Comparison of ENCODE assay signal across 20 cellular contexts in genomic region chr4:107900508-107900907, GRCh38. TPM values are rescaled to one million over a fixed set of nuclear protein-coding genes. Genes with fewer than 3 reads are reported as not detected.
A peak's percentile ranks its signal among the peaks of the same experiment; 100 is the strongest.
DNase-seq lines count a peak whose midpoint lies in the region; ATAC-seq and TF ChIP-seq lines count a peak whose summit lies in the region.
"Had no signal": no experiment of that assay in that cellular context is flagged by ENCODE, and none has a peak within 500 bp of the region (broad histone marks: within the 10 kb centered on the region; RNA-seq: fewer than 3 reads in every experiment).

No MANE protein-coding gene starts in this region.

- H3K27ac Mint-ChIP-seq in type B pancreatic cell: peak overlapping the region; percentile 86
- no peak overlapping the region for H3K27ac Mint-ChIP-seq in activated CD4-positive, alpha-beta T cell treated with anti-CD3 and anti-CD28 coated beads for 36 hours
- H3K27ac Mint-ChIP-seq: GM23338, H9, HFFc6 had no signal

- H3K4me1 ChIP-seq in gastroesophageal sphincter (peaks cover 14 to 70% (median 31%) of the 10 kb centered on the region in 3 donors), rectal smooth muscle tissue (ENCODE audit: control insufficient read depth, insufficient read depth, low read length) (peaks cover 26% of the 10 kb centered on the region)

- H3K27me3 ChIP-seq in gastroesophageal sphincter (no peaks in the 10 kb centered on the region), rectal smooth muscle tissue (ENCODE audit: control insufficient read depth, insufficient read depth, low read length) (no peaks in the 10 kb centered on the region)
- H3K27me3 ChIP-seq: MG63 had no signal

- H3K9me3 ChIP-seq in gastroesophageal sphincter: no peaks in the 10 kb centered on the region
- H3K9me3 ChIP-seq: MG63 had no signal

- DNase-seq in HCEC 1CT (peak; percentile 15), type B pancreatic cell (ENCODE audit: extremely low spot score, unreplicated experiment) (no peak), NCI-H510A (lab: John Stamatoyannopoulos, UW) (no peak), foreskin fibroblast (no peak)
- no peak for DNase-seq in activated CD4-positive, alpha-beta T cell treated with anti-CD3 and anti-CD28 coated beads for 36 hours
- DNase-seq: DMS153, DND-41, H9, HFFc6, IMR-90, KG1, MG63, NCI-H2029 treated with DMSO at 0.1 percent for 48 hours, NCI-H446 treated with DMSO at 0.1 percent for 48 hours, NCI-H526 treated with DMSO at 0.1 percent for 48 hours, Right ventricle myocardium superior, RPMI8226 had no signal

- no peak overlapping the region for H3K4me3 ChIP-seq in gastroesophageal sphincter
- no peak overlapping the region for H3K4me3 ChIP-seq in rectal smooth muscle tissue (ENCODE audit: low read length)
- H3K4me3 ChIP-seq in foreskin fibroblast (ENCODE audit: low read depth in 1 of 2, low read length in 2 of 2): no peak overlapping the region
- H3K4me3 ChIP-seq: GM23338, MG63 had no signal

- ATAC-seq in gastroesophageal sphincter: peak; percentile 42
- no peak for ATAC-seq in activated CD4-positive, alpha-beta T cell treated with anti-CD3 and anti-CD28 coated beads for 36 hours
- ATAC-seq: GM23338 had no signal

- H3K27me3 Mint-ChIP-seq in type B pancreatic cell: no peaks in the 10 kb centered on the region
- H3K27me3 Mint-ChIP-seq in activated CD4-positive, alpha-beta T cell treated with anti-CD3 and anti-CD28 coated beads for 36 hours: peaks cover 10% of the 10 kb centered on the region

- peak overlapping the region; percentile 40 for H3K4me3 Mint-ChIP-seq in type B pancreatic cell
- no peak overlapping the region for H3K4me3 Mint-ChIP-seq in activated CD4-positive, alpha-beta T cell treated with anti-CD3 and anti-CD28 coated beads for 36 hours
- H3K4me3 Mint-ChIP-seq: GM23338, H9, HFFc6 had no signal

- H3K27ac ChIP-seq in gastroesophageal sphincter: peak overlapping the region; percentile 77 to 91 (median 86)
- peak overlapping the region; percentile 77 for H3K27ac ChIP-seq in rectal smooth muscle tissue (ENCODE audit: low read depth, low read length)

- POLR2A ChIA-PET in activated CD4-positive, alpha-beta T cell treated with anti-CD3 and anti-CD28 coated beads for 36 hours (lab: Charles Lee): no interaction called here

- intact Hi-C loops in activated CD4-positive, alpha-beta T cell treated with anti-CD3 and anti-CD28 coated beads for 36 hours (cut with DNase I, micrococcal nuclease): no loop called here

- H3K36me3 ChIP-seq in gastroesophageal sphincter: peaks cover 0 to 8% of the 10 kb centered on the region in 2 donors
- H3K36me3 ChIP-seq in rectal smooth muscle tissue (ENCODE audit: control insufficient read depth, insufficient read depth, low read length): no peaks in the 10 kb centered on the region

- 29 to 47% methylated on average over 3 of the region's 3 CpGs for WGBS in gastroesophageal sphincter (ENCODE audit: low coverage in 1 of 2), 2 donors

- peaks cover 20% of the 10 kb centered on the region for H3K4me1 Mint-ChIP-seq in type B pancreatic cell (ENCODE audit: unreplicated experiment)
- peaks cover 20% of the 10 kb centered on the region for H3K4me1 Mint-ChIP-seq in activated CD4-positive, alpha-beta T cell treated with anti-CD3 and anti-CD28 coated beads for 36 hours
- H3K4me1 Mint-ChIP-seq: GM23338 had no signal

- TF ChIP-seq EP300 in gastroesophageal sphincter (IDR thresholded peaks at IDR 0.05): no peak

- no peak for TF ChIP-seq POLR2A in gastroesophageal sphincter (IDR thresholded peaks at IDR 0.05)

- H3K36me3 Mint-ChIP-seq in type B pancreatic cell: peaks cover 10% of the 10 kb centered on the region
- peaks cover 5% of the 10 kb centered on the region for H3K36me3 Mint-ChIP-seq in activated CD4-positive, alpha-beta T cell treated with anti-CD3 and anti-CD28 coated beads for 36 hours (ENCODE audit: low read depth)

- H3K9me3 Mint-ChIP-seq in type B pancreatic cell: no peaks in the 10 kb centered on the region
- H3K9me3 Mint-ChIP-seq in activated CD4-positive, alpha-beta T cell treated with anti-CD3 and anti-CD28 coated beads for 36 hours (ENCODE audit: low read depth): peaks cover 7% of the 10 kb centered on the region
- H3K9me3 Mint-ChIP-seq: HFFc6 had no signal

- no peak overlapping the region for H3K9ac ChIP-seq in rectal smooth muscle tissue (ENCODE audit: low read length)

- CTCF ChIA-PET in activated CD4-positive, alpha-beta T cell treated with anti-CD3 and anti-CD28 coated beads for 36 hours (lab: Charles Lee): interaction anchor here (0.5 to 1.2 kb wide), 3 partner anchors 10 to 13 kb away, joined by 3 read pairs; no protein-coding TSS in a partner anchor

- no peak for TF ChIP-seq CTCF in gastroesophageal sphincter (IDR thresholded peaks at IDR 0.05)
- no peak for TF ChIP-seq CTCF in type B pancreatic cell (conservative IDR thresholded peaks at IDR 0.05)
- TF ChIP-seq CTCF in foreskin fibroblast (IDR thresholded peaks at IDR 0.05; ENCODE audit: low read depth, low read length): no peak

RNA-seq across cellular contexts. Expression of gene CYP2U1, which starts 30.8 kb away (rescaled TPM):
- total RNA-seq in gastroesophageal sphincter: 10 to 100 TPM; 14.9 to 34.0 (median 27.3) TPM
- 4.2 and 7.8 TPM in 2 replicates for total RNA-seq in type B pancreatic cell (ENCODE audit: low replicate concordance)
- total RNA-seq in activated CD4-positive, alpha-beta T cell treated with anti-CD3 and anti-CD28 coated beads for 36 hours: 1 to 10 TPM; 2.3 to 2.4 TPM
